Comparison of ENCODE assay signal across 7 cellular contexts in genomic region chr18:12377556-12378553, GRCh38. TPM values are rescaled to one million over a fixed set of nuclear protein-coding genes. Genes with fewer than 3 reads are reported as not detected.
DNase-seq lines count a peak whose midpoint lies in the region; ATAC-seq and TF ChIP-seq lines count a peak whose summit lies in the region.

No MANE protein-coding gene starts in this region.

- H3K27ac ChIP-seq in angular gyrus (ENCODE audit: low read depth, low read length) (peak overlapping the region; percentile 79), right lobe of liver (peak overlapping the region; percentile 52 to 80 (median 63)), aorta (ENCODE audit: low read depth in 1 of 2, low read length in 2 of 2) (peak overlapping the region in 1 of 2 donors; percentile 49)

- peak; percentile 99 for DNase-seq in KG1 (lab: John Stamatoyannopoulos, UW)
- DNase-seq in right lobe of liver, result no peak
- DNase-seq in aorta, result peak in 1 of 2 donors; percentile 13
- no peak for DNase-seq in DMS53 treated with DMSO at 0.1 percent for 48 hours (lab: John Stamatoyannopoulos, UW; ENCODE audit: unreplicated experiment)

- intact Hi-C loops in right lobe of liver (cut with DNase I) (no loop called here), aorta (cut with DNase I) (loop anchor here (5.0 to 10.0 kb wide), 4 partner anchors 71 to 567 kb away; partner anchors contain the start of genes SEH1L (in 1 of the 2) and TUBB6 (in 1 of the 2))

- peak; percentile 30 for ATAC-seq in GM18499 (IDR thresholded peaks at IDR 0.05; ENCODE audit: insufficient read depth, unreplicated experiment)
- ATAC-seq in GM21717 (IDR thresholded peaks at IDR 0.05; ENCODE audit: unreplicated experiment), result peak; percentile 65
- ATAC-seq in right lobe of liver, result no peak
- no peak for ATAC-seq in aorta (ENCODE audit: low FRiP score)

- 13% methylated on average over 24 of the region's 35 CpGs for WGBS in right lobe of liver (ENCODE audit: insufficient coverage, low coverage, low lambda C conversion rate, missing lambda C conversion rate)
- WGBS in aorta, 2 donors, result 13 to 14% methylated on average over 32 to 35 of the region's 35 CpGs

- TF ChIP-seq CTCF in right lobe of liver (IDR thresholded peaks at IDR 0.05), result peak in 1 of 4 donors; percentile 32

- H3K27me3 ChIP-seq in right lobe of liver (no peaks in the 10 kb centered on the region), aorta (ENCODE audit: control insufficient read depth in 1 of 2, insufficient read depth in 2 of 2, low read length in 1 of 2) (no peaks in the 10 kb centered on the region)

- H3K4me3 ChIP-seq in right lobe of liver (peak overlapping the region; percentile 56 to 74 (median 69)), aorta (ENCODE audit: low read length in 2 of 2) (peak overlapping the region; percentile 11 to 38)

- H3K9me3 ChIP-seq in right lobe of liver (no peaks in the 10 kb centered on the region), aorta (ENCODE audit: control insufficient read depth, low read length) (no peaks in the 10 kb centered on the region)

- no peaks in the 10 kb centered on the region for H3K36me3 ChIP-seq in right lobe of liver
- H3K36me3 ChIP-seq in aorta (ENCODE audit: control insufficient read depth in 1 of 2, insufficient read depth in 2 of 2, low read length in 1 of 2), result no peaks in the 10 kb centered on the region

- TF ChIP-seq POLR2A in right lobe of liver (IDR thresholded peaks at IDR 0.05), result peak; percentile 33

- peaks cover 0 to 17% (median 4%) of the 10 kb centered on the region in 4 donors for H3K4me1 ChIP-seq in right lobe of liver
- no peaks in the 10 kb centered on the region for H3K4me1 ChIP-seq in aorta (ENCODE audit: control insufficient read depth in 1 of 2, insufficient read depth in 2 of 2, low read length in 2 of 2)

RNA-seq across cellular contexts. Expression of gene AFG3L2, which starts 0.8 kb away (rescaled TPM):
- total RNA-seq in right lobe of liver (10 to 100 TPM; 30.2 to 47.7 (median 36.3) TPM), aorta (10 to 100 TPM; 26.0 to 31.6 TPM)
- 10 to 100 TPM; 17.9 to 25.2 TPM for polyA plus RNA-seq in aorta

RNA-seq across cellular contexts. Expression of gene PRELID3A, which starts 29.9 kb away (rescaled TPM):
- under 1 TPM in 4 of 6 experiments, not detected in 2; 0.19 to 0.62 (median 0.32) TPM for total RNA-seq in right lobe of liver
- total RNA-seq in aorta, result 10 to 100 TPM in 1 of 2 donors, 1 to 10 TPM in 1; 3.7 to 11.1 TPM
- 1 to 10 TPM; 4.0 to 8.1 TPM for polyA plus RNA-seq in aorta

Comparison
In these comparisons a context has a peak if more than half of its experiments do, and no peak if none do; other contexts are left out.
1. ATAC-seq: peak in GM18499 (single experiment) and GM21717 (single experiment); none in right lobe of liver (0 of 4) and aorta (single experiment).
2. intact Hi-C loops: an anchor here in aorta (5.0 to 10.0 kb wide); none called in right lobe of liver.